Comparison of ENCODE assay signal across 18 cellular contexts in genomic region chr4:3623106-3623505, GRCh38.
DNase-seq lines count a peak whose midpoint lies in the region; ATAC-seq and TF ChIP-seq lines count a peak whose summit lies in the region.
"Had no signal": no experiment of that assay in that cellular context is flagged by ENCODE, and none has a peak within 500 bp of the region (broad histone marks: within the 10 kb centered on the region; RNA-seq: fewer than 3 reads in every experiment).

No MANE protein-coding gene starts in this region.

- no peak overlapping the region for H3K4me2 ChIP-seq in neuronal stem cell (ENCODE audit: insufficient read depth, low read length, poor library complexity, severe bottlenecking)

- ATAC-seq in upper lobe of right lung (no peak), HG03045 (IDR thresholded peaks at IDR 0.05; ENCODE audit: unreplicated experiment) (no peak)
- ATAC-seq: CD8-positive, alpha-beta T cell; GM12878 had no signal

- no peak overlapping the region for H2BK120ac ChIP-seq in neuronal stem cell (ENCODE audit: low read depth, low read length)

- H3K4me1 ChIP-seq in neuronal stem cell (ENCODE audit: control insufficient read depth in 2 of 2, insufficient read depth in 1 of 2, low read depth in 1 of 2, low read length in 2 of 2) (peaks cover 6 to 20% of the 10 kb centered on the region in 2 donors), upper lobe of right lung (no peaks in the 10 kb centered on the region)
- H3K4me1 ChIP-seq: Caco-2 had no signal

- no peak overlapping the region for H2BK15ac ChIP-seq in neuronal stem cell (ENCODE audit: low read length)

- no peak overlapping the region for H3K9ac ChIP-seq in neuronal stem cell (ENCODE audit: low read depth, low read length, poor library complexity)
- H3K9ac ChIP-seq: BLaER1, GM23248 had no signal

- peaks cover 31% of the 10 kb centered on the region for H3K27me3 Mint-ChIP-seq in chondrocyte (ENCODE audit: low read depth)

- H3K27ac ChIP-seq in neuronal stem cell (replicated peaks; ENCODE audit: low read length) (peak overlapping the region; percentile 43), upper lobe of right lung (no peak overlapping the region)
- H3K27ac ChIP-seq: BLaER1, C4-2B, GM23248 had no signal

- H3K4me3 Mint-ChIP-seq in chondrocyte (ENCODE audit: unreplicated experiment): no peak overlapping the region
- H3K4me3 Mint-ChIP-seq: B cell; CD4-positive, CD25-positive, alpha-beta regulatory T cell; CD8-positive, alpha-beta T cell had no signal

- H2AFZ ChIP-seq in neuronal stem cell (ENCODE audit: low read length): no peak overlapping the region
- H2AFZ ChIP-seq: GM23248 had no signal

- no peak overlapping the region for H3K14ac ChIP-seq in neuronal stem cell (ENCODE audit: low read length)

- H3K4me3 ChIP-seq in neuronal stem cell (ENCODE audit: low read length in 2 of 2) (no peak overlapping the region), upper lobe of right lung (no peak overlapping the region)
- H3K4me3 ChIP-seq: BLaER1, GM12878, GM23248 had no signal

- H4K8ac ChIP-seq in neuronal stem cell (ENCODE audit: low read depth, low read length): no peak overlapping the region

- H3K18ac ChIP-seq in neuronal stem cell (ENCODE audit: low read length): no peak overlapping the region

- TF ChIP-seq CTCF in chondrocyte (IDR thresholded peaks at IDR 0.05) (no peak), upper lobe of right lung (IDR thresholded peaks at IDR 0.05) (no peak)

- no peak overlapping the region for H2BK12ac ChIP-seq in neuronal stem cell (ENCODE audit: low read length)

- H3K36me3 Mint-ChIP-seq in chondrocyte (ENCODE audit: low read depth): peaks cover 3% of the 10 kb centered on the region
- H3K36me3 Mint-ChIP-seq: CD4-positive, CD25-positive, alpha-beta regulatory T cell; CD8-positive, alpha-beta T cell had no signal

- peaks cover 7% of the 10 kb centered on the region for H3K9me3 Mint-ChIP-seq in chondrocyte (ENCODE audit: low read depth)
- H3K9me3 Mint-ChIP-seq: CD8-positive, alpha-beta T cell; H9 had no signal

- H4K91ac ChIP-seq in neuronal stem cell (ENCODE audit: low read depth, low read length, poor library complexity): no peak overlapping the region

- peak; percentile 76 for DNase-seq in chondrocyte (ENCODE audit: low spot score)
- no peak for DNase-seq in neuronal stem cell (ENCODE audit: low spot score)
- DNase-seq in upper lobe of right lung: peak; percentile 12
- DNase-seq in HT-29 (ENCODE audit: low spot score): no peak
- no peak for DNase-seq in AG08396 (ENCODE audit: low spot score)
- no peak for DNase-seq in ecto neural progenitor cell (ENCODE audit: low spot score)
- DNase-seq: Caco-2; CD4-positive, CD25-positive, alpha-beta regulatory T cell; CD8-positive, alpha-beta T cell; DMS153; DND-41; GM23248; H9 had no signal

- H3K27ac Mint-ChIP-seq in chondrocyte (ENCODE audit: unreplicated experiment): no peak overlapping the region
- H3K27ac Mint-ChIP-seq: B cell; CD4-positive, CD25-positive, alpha-beta regulatory T cell; CD8-positive, alpha-beta T cell had no signal

- H3K4ac ChIP-seq in neuronal stem cell (ENCODE audit: low read length): no peak overlapping the region

- no peaks in the 10 kb centered on the region for H3K79me1 ChIP-seq in neuronal stem cell (ENCODE audit: low read depth, low read length)

- H3K27me3 ChIP-seq in neuronal stem cell (ENCODE audit: control insufficient read depth in 3 of 3, insufficient read depth in 3 of 3, low read depth in 1 of 3, low read length in 3 of 3): no peaks in the 10 kb centered on the region
- H3K27me3 ChIP-seq in upper lobe of right lung: no peaks in the 10 kb centered on the region
- H3K27me3 ChIP-seq: BLaER1 had no signal

- H2BK5ac ChIP-seq in neuronal stem cell (ENCODE audit: low read length): no peak overlapping the region

- no peaks in the 10 kb centered on the region for H3K9me3 ChIP-seq in neuronal stem cell (replicated peaks in 1 of 2; ENCODE audit: control insufficient read depth in 2 of 2, insufficient read depth in 1 of 2, low read depth in 1 of 2, low read length in 2 of 2)
- H3K9me3 ChIP-seq in upper lobe of right lung: no peaks in the 10 kb centered on the region
- H3K9me3 ChIP-seq: BLaER1, Caco-2 had no signal

- no peak overlapping the region for H3K23ac ChIP-seq in neuronal stem cell (ENCODE audit: low read depth, low read length, poor library complexity)

- intact Hi-C loops in upper lobe of right lung (cut with DNase I): no loop called here

- peaks cover 3% of the 10 kb centered on the region for H3K4me1 Mint-ChIP-seq in chondrocyte (ENCODE audit: low read depth)

- H2AK5ac ChIP-seq in neuronal stem cell (ENCODE audit: low read depth, low read length): no peak overlapping the region

- no CpG with 5 or more reads among the region's 7 CpGs for WGBS in neuronal stem cell (ENCODE audit: extremely low coverage in 2 of 2, insufficient read length in 2 of 2, insufficient replicate concordance in 1 of 2), 2 donors

- H3K36me3 ChIP-seq in neuronal stem cell (replicated peaks in 1 of 2; ENCODE audit: control insufficient read depth in 2 of 2, insufficient read depth in 2 of 2, low read length in 2 of 2) (no peaks in the 10 kb centered on the region), upper lobe of right lung (no peaks in the 10 kb centered on the region)
- H3K36me3 ChIP-seq: BLaER1 had no signal

Comparison
In these comparisons a context has a peak if more than half of its experiments do, and no peak if none do; other contexts are left out.
1. DNase-seq: peak in chondrocyte (single experiment) and upper lobe of right lung (single experiment); none in neuronal stem cell (single experiment), HT-29 (single experiment), AG08396 (single experiment) and ecto neural progenitor cell (single experiment).